Comparison of ENCODE assay signal across 34 cellular contexts in genomic region chr4:111214371-111214770, GRCh38.
"Had no signal": no experiment of that assay in that cellular context is flagged by ENCODE, and none has a peak within 500 bp of the region (broad histone marks: within the 10 kb centered on the region; RNA-seq: fewer than 3 reads in every experiment).

No MANE protein-coding gene starts in this region.

- H3K27me3 Mint-ChIP-seq: activated CD4-positive, alpha-beta memory T cell treated with anti-CD3 and anti-CD28 coated beads, Interleukin-2, amount 10 ng/mL, durations not matched to agents 7 days and 5 days; activated CD8-positive, alpha-beta memory T cell treated with anti-CD3 and anti-CD28 coated beads, Interleukin-2, amount 10 ng/mL, durations not matched to agents 7 days and 5 days; activated naive CD8-positive, alpha-beta T cell treated with anti-CD3 and anti-CD28 coated beads for 36 hours had no signal

- H3K4me3 ChIP-seq: MG63, Peyer's patch had no signal

- ATAC-seq: activated CD8-positive, alpha-beta memory T cell treated with anti-CD3 and anti-CD28 coated beads, Interleukin-2, amount 10 ng/mL, durations not matched to agents 7 days and 5 days; PC-3; Right ventricle myocardium inferior had no signal

- H3K9me3 ChIP-seq: MG63, Peyer's patch had no signal

- H3K27ac ChIP-seq: Peyer's patch, RWPE1, WERI-Rb-1 had no signal

- H3K4me1 Mint-ChIP-seq: activated CD4-positive, alpha-beta memory T cell treated with anti-CD3 and anti-CD28 coated beads, Interleukin-2, amount 10 ng/mL, durations not matched to agents 7 days and 5 days; activated CD8-positive, alpha-beta memory T cell treated with anti-CD3 and anti-CD28 coated beads, Interleukin-2, amount 10 ng/mL, durations not matched to agents 7 days and 5 days; activated naive CD8-positive, alpha-beta T cell treated with anti-CD3 and anti-CD28 coated beads for 36 hours had no signal

- H3K36me3 Mint-ChIP-seq: activated CD8-positive, alpha-beta memory T cell treated with anti-CD3 and anti-CD28 coated beads, Interleukin-2, amount 10 ng/mL, durations not matched to agents 7 days and 5 days; activated naive CD8-positive, alpha-beta T cell treated with anti-CD3 and anti-CD28 coated beads for 36 hours had no signal

- H3K9me3 Mint-ChIP-seq: activated CD4-positive, alpha-beta memory T cell treated with anti-CD3 and anti-CD28 coated beads, Interleukin-2, amount 10 ng/mL, durations not matched to agents 7 days and 5 days; activated naive CD8-positive, alpha-beta T cell treated with anti-CD3 and anti-CD28 coated beads for 36 hours had no signal

- H3K36me3 ChIP-seq: MG63, Peyer's patch, WERI-Rb-1 had no signal

- H3K4me3 Mint-ChIP-seq: activated CD4-positive, alpha-beta memory T cell treated with anti-CD3 and anti-CD28 coated beads, Interleukin-2, amount 10 ng/mL, durations not matched to agents 7 days and 5 days; activated CD8-positive, alpha-beta memory T cell treated with anti-CD3 and anti-CD28 coated beads, Interleukin-2, amount 10 ng/mL, durations not matched to agents 7 days and 5 days; activated naive CD8-positive, alpha-beta T cell treated with anti-CD3 and anti-CD28 coated beads for 36 hours had no signal

- H3K27ac Mint-ChIP-seq: activated CD4-positive, alpha-beta memory T cell treated with anti-CD3 and anti-CD28 coated beads, Interleukin-2, amount 10 ng/mL, durations not matched to agents 7 days and 5 days; activated CD8-positive, alpha-beta memory T cell treated with anti-CD3 and anti-CD28 coated beads, Interleukin-2, amount 10 ng/mL, durations not matched to agents 7 days and 5 days; activated naive CD8-positive, alpha-beta T cell treated with anti-CD3 and anti-CD28 coated beads for 36 hours had no signal

- DNase-seq: activated CD4-positive, alpha-beta memory T cell treated with anti-CD3 and anti-CD28 coated beads, Interleukin-2, amount 10 ng/mL, durations not matched to agents 7 days and 5 days; activated CD4-positive, alpha-beta T cell treated with anti-CD3 and anti-CD28 coated beads for 1 hour; activated CD4-positive, alpha-beta T cell treated with anti-CD3 and anti-CD28 coated beads for 48 hours; activated CD4-positive, CD25-positive, alpha-beta regulatory T cell; activated CD8-positive, alpha-beta memory T cell treated with anti-CD3 and anti-CD28 coated beads for 24 hours; activated CD8-positive, alpha-beta memory T cell treated with anti-CD3 and anti-CD28 coated beads, Interleukin-2, amount 10 ng/mL, durations not matched to agents 7 days and 5 days; activated CD8-positive, alpha-beta memory T cell treated with anti-CD3 and anti-CD28 coated beads, Interleukin-2, amount 50 U/mL, for 48 hours; activated effector memory CD4-positive, alpha-beta T cell treated with Interleukin-2 at 50 U/mL for 16 hours; activated naive CD4-positive, alpha-beta T cell; activated naive CD4-positive, alpha-beta T cell treated with anti-CD3 and anti-CD28 coated beads, Interleukin-2, amount 50 U/mL, for 16 hours; activated naive CD8-positive, alpha-beta T cell treated with anti-CD3 and anti-CD28 coated beads for 36 hours; activated T-cell treated with anti-CD3 and anti-CD28 coated beads, Interleukin-2, amount 50 U/mL, for 48 hours; amniotic stem cell; aorta; Karpas-422; KBM-7; MG63; NCI-H1048; NCI-H1105 treated with DMSO at 0.1 percent for 48 hours; NCI-H1436; NCI-H1694; NCI-H1930; NCI-H2081 treated with DMSO at 0.1 percent for 48 hours; NCI-H345; NCI-H524 treated with DMSO at 0.1 percent for 48 hours; PC-3; Peyer's patch; SIG-M5; T-helper 1 cell; T-helper 2 cell; T-helper 9 cell; WERI-Rb-1 had no signal

- H3K4me1 ChIP-seq: Peyer's patch had no signal

- H3K27me3 ChIP-seq: MG63, Peyer's patch had no signal
